In the genomic region with DNA sequence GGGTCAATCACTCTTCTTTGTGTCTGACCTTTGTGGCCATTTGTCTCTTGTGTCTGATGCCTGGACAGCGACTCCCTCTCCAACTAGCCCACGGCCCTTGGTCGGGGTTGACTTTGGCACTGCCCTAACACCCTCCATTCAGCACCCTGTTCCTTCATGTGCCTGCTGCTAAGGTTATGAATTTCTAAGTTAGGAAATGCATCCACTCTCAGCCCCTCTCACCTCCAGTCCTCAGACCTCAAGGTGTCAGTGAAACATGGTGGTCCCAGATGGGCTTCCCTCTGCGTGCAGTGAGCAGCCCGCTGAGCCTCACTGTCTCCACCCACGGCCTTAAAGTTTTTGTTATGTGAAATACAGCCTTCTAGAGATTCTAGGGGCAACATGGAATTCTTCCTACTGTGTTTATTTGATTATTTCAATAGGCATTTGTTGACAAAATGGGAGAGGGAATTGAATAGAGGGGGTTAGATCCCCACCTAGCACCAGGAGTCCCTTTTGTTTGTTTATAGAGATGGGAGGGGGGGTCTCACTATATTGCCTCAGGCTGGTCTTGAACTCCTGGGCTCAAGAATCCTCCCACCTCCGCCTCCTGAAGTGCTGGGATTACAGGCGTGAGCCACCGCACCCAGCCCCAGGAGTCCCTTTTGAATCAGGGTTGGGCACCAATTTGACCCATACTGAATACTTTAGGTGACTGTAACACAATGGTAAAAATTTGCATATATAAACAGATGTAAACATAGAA, we compare ENCODE assay signal across 1 cellular context.
TF ChIP-seq lines count a peak whose summit lies in the region.

No MANE protein-coding gene starts in this region.

TF ChIP-seq in HEK293, 187 proteins besides CTCF, POLR2A, EP300 and RAD21 (continued from another document):
- TF ChIP-seq, protein P1, sequence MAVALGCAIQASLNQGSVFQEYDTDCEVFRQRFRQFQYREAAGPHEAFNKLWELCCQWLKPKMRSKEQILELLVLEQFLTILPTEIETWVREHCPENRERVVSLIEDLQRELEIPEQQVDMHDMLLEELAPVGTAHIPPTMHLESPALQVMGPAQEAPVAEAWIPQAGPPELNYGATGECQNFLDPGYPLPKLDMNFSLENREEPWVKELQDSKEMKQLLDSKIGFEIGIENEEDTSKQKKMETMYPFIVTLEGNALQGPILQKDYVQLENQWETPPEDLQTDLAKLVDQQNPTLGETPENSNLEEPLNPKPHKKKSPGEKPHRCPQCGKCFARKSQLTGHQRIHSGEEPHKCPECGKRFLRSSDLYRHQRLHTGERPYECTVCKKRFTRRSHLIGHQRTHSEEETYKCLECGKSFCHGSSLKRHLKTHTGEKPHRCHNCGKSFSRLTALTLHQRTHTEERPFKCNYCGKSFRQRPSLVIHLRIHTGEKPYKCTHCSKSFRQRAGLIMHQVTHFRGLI (tag by site-specific recombination; IDR thresholded peaks at IDR 0.05) = 0 out of 2 replicates have a peak, but pooled peaks have one; percentile 21
- no peak for TF ChIP-seq PRDM1 (tag by site-specific recombination; IDR thresholded peaks at IDR 0.05)
